ENCODE assay signal across 15 cellular contexts in the genomic region with DNA sequence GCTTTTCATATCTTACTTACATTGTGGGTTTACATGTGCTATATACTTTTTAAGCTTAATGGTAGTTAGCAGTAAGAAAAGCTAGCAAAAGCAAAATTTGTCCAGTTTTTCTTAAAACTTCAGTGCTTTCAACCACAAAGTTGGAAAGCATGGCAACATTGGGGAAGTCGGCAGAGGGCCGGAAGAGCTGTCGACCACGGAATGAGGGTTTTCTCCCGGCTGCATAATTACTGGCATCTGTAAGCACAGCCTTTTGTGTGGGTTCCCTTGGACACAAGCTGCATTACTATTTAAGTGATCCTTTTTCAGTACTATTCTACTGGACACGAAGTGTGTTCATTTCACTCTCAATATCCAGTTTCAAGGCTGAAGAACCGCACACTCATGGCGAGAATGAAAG.
A peak's percentile ranks its signal among the peaks of the same experiment; 100 is the strongest.
DNase-seq lines count a peak whose midpoint lies in the region; ATAC-seq and TF ChIP-seq lines count a peak whose summit lies in the region.
"Had no signal": no experiment of that assay in that cellular context is flagged by ENCODE, and none has a peak within 500 bp of the region (broad histone marks: within the 10 kb centered on the region; RNA-seq: fewer than 3 reads in every experiment).

No MANE protein-coding gene starts in this region.

- ATAC-seq in activated CD8-positive, alpha-beta T cell treated with anti-CD3 and anti-CD28 coated beads for 36 hours, result no peak
- ATAC-seq in HG02981 (IDR thresholded peaks at IDR 0.05; ENCODE audit: unreplicated experiment), result no peak
- ATAC-seq: HCT116 had no signal

- no peak overlapping the region for H3K27ac Mint-ChIP-seq in activated CD8-positive, alpha-beta T cell treated with anti-CD3 and anti-CD28 coated beads for 36 hours

- peak; percentile 89 to 91 for DNase-seq in Kasumi-1 (lab: John Stamatoyannopoulos, UW)
- DNase-seq in SK-MEL-5 (ENCODE audit: low read depth, low spot score), result peak; percentile 7
- DNase-seq in fibroblast of gingiva (ENCODE audit: low read depth), result peak; percentile 37
- no peak for DNase-seq in NCI-H2196 (lab: John Stamatoyannopoulos, UW; ENCODE audit: unreplicated experiment)
- DNase-seq in NOMO-1 treated with dmso at 0.1 percent for 144 hours (lab: John Stamatoyannopoulos, UW; ENCODE audit: unreplicated experiment), result no peak
- DNase-seq in activated CD8-positive, alpha-beta T cell treated with anti-CD3 and anti-CD28 coated beads for 36 hours, result no peak
- DNase-seq: C1 segment of cervical spinal cord, COR-L47, DMS153, NCI-H1092, NCI-H345, NCI-H69, SHP77 treated with DMSO at 0.1 percent for 48 hours had no signal

- no peaks in the 10 kb centered on the region for H3K9me3 Mint-ChIP-seq in activated CD8-positive, alpha-beta T cell treated with anti-CD3 and anti-CD28 coated beads for 36 hours

- POLR2A ChIA-PET in activated CD8-positive, alpha-beta T cell treated with anti-CD3 and anti-CD28 coated beads for 36 hours (lab: Charles Lee), result no interaction called here

- CTCF ChIA-PET in activated CD8-positive, alpha-beta T cell treated with anti-CD3 and anti-CD28 coated beads for 36 hours (lab: Charles Lee), result no interaction called here

- in situ Hi-C loops in SK-MEL-5 (cut with HindIII; ENCODE audit: low pct_unique_long_range_greater_than_20kb, low sequenced_read_pairs), result no loop called here

- intact Hi-C loops in activated CD8-positive, alpha-beta T cell treated with anti-CD3 and anti-CD28 coated beads for 36 hours (cut with micrococcal nuclease), result no loop called here

- no peaks in the 10 kb centered on the region for H3K27me3 Mint-ChIP-seq in activated CD8-positive, alpha-beta T cell treated with anti-CD3 and anti-CD28 coated beads for 36 hours

- no peak for TF ChIP-seq CTCF in activated CD8-positive, alpha-beta T cell treated with anti-CD3 and anti-CD28 coated beads for 36 hours (IDR thresholded peaks at IDR 0.05)

- H3K36me3 Mint-ChIP-seq in activated CD8-positive, alpha-beta T cell treated with anti-CD3 and anti-CD28 coated beads for 36 hours (ENCODE audit: low read depth), result no peaks in the 10 kb centered on the region

- H3K4me3 Mint-ChIP-seq in activated CD8-positive, alpha-beta T cell treated with anti-CD3 and anti-CD28 coated beads for 36 hours, result no peak overlapping the region

- no peaks in the 10 kb centered on the region for H3K4me1 Mint-ChIP-seq in activated CD8-positive, alpha-beta T cell treated with anti-CD3 and anti-CD28 coated beads for 36 hours (ENCODE audit: low read depth)

Comparison
In these comparisons a context has a peak if more than half of its experiments do, and no peak if none do; other contexts are left out.
1. DNase-seq: peak in Kasumi-1 (2 of 2), SK-MEL-5 (single experiment) and fibroblast of gingiva (single experiment); none in NCI-H2196 (single experiment), NOMO-1 treated with dmso at 0.1 percent for 144 hours (single experiment) and activated CD8-positive, alpha-beta T cell treated with anti-CD3 and anti-CD28 coated beads for 36 hours (single experiment).